ENCODE assay signal across 8 cellular contexts in genomic region chr11:118928108-118928869, GRCh38. TPM values are rescaled to one million over a fixed set of nuclear protein-coding genes. Genes with fewer than 3 reads are reported as not detected.
DNase-seq lines count a peak whose midpoint lies in the region; ATAC-seq and TF ChIP-seq lines count a peak whose summit lies in the region.

No MANE protein-coding gene starts in this region.

- H3K36me3 ChIP-seq in kidney epithelial cell (ENCODE audit: control insufficient read depth, insufficient read depth, low read length), result no peaks in the 10 kb centered on the region

- peak overlapping the region; percentile 76 for H3K4me3 ChIP-seq in AG09309 (ENCODE audit: control insufficient read depth, low read depth, low read length)
- H3K4me3 ChIP-seq in kidney epithelial cell (ENCODE audit: low read depth, low read length), result peak overlapping the region; percentile 65

- peak; percentile 38 for ATAC-seq in GM19043 (IDR thresholded peaks at IDR 0.05; ENCODE audit: low read depth, unreplicated experiment)
- peak; percentile 44 for ATAC-seq in HG03432 (IDR thresholded peaks at IDR 0.05; ENCODE audit: unreplicated experiment)

- no peaks in the 10 kb centered on the region for H3K27me3 ChIP-seq in kidney epithelial cell (ENCODE audit: control insufficient read depth, insufficient read depth, low read length)

- TF ChIP-seq CTCF in AG09309 (IDR thresholded peaks at IDR 0.05; ENCODE audit: control insufficient read depth, insufficient read depth, low read depth, low read length, missing control alignments) (peak; percentile 93), kidney epithelial cell (IDR thresholded peaks at IDR 0.05; ENCODE audit: insufficient read depth, low read length, poor library complexity, severe bottlenecking) (peak; percentile 95)

- DNase-seq in AG09309 (ENCODE audit: low read depth) (peak; percentile 84), NCI-H460 (ENCODE audit: extremely low read depth, low read depth) (peak; percentile 88), cerebellar nuclear complex (lab: John Stamatoyannopoulos, UW) (peak; percentile 57 to 85), kidney epithelial cell (ENCODE audit: low read depth) (peak; percentile 80)
- peak; percentile 93 for DNase-seq in activated CD4-positive, CD25-positive, alpha-beta regulatory T cell treated with anti-CD3 and anti-CD28 coated beads, Interleukin-2, amount 50 U/mL, for 72 hours
- DNase-seq in stimulated activated CD4-positive, alpha-beta T cell treated with anti-CD3 and anti-CD28 coated beads, Interleukin-1b, Interleukin-23, amount 100 ng/mL, for 1 hour (ENCODE audit: low read depth in 2 of 2), result peak; percentile 87 to 94

RNA-seq across cellular contexts. Expression of gene BCL9L, which starts 2.6 kb away (rescaled TPM):
- total RNA-seq in NCI-H460 (2014; rRNA removed; shearing (Covaris generic)), result 12.1 and 16.4 TPM in 2 replicates
- 10.2 and 14.0 TPM in 2 replicates for polyA plus RNA-seq in NCI-H460 (2014; cell fraction: nucleus; rRNA removed)
- 48.3 and 51.9 TPM in 2 replicates for total RNA-seq in kidney epithelial cell

RNA-seq across cellular contexts. Expression of gene UPK2, which starts 27.8 kb away (rescaled TPM):
- total RNA-seq in NCI-H460 (2014; rRNA removed; shearing (Covaris generic)), result not detected in 2 replicates
- not detected in 2 replicates for polyA plus RNA-seq in NCI-H460 (2014; cell fraction: nucleus; rRNA removed)
- total RNA-seq in kidney epithelial cell, result 0.25 TPM in 1 of 2 replicates, not detected in the other

RNA-seq across cellular contexts. Expression of gene FOXR1, which starts 43.3 kb away (rescaled TPM):
- total RNA-seq in NCI-H460 (2014; rRNA removed; shearing (Covaris generic)), result not detected in 2 replicates
- polyA plus RNA-seq in NCI-H460 (2014; cell fraction: nucleus; rRNA removed), result not detected in 2 replicates
- total RNA-seq in kidney epithelial cell, result not detected in 2 replicates

RNA-seq across cellular contexts. Expression of gene CXCR5, which starts 44.6 kb away (rescaled TPM):
- 0.02 TPM in 1 of 2 replicates, not detected in the other for total RNA-seq in NCI-H460 (2014; rRNA removed; shearing (Covaris generic))
- polyA plus RNA-seq in NCI-H460 (2014; cell fraction: nucleus; rRNA removed), result not detected in 2 replicates
- under 0.01 and 0.14 TPM in 2 replicates for total RNA-seq in kidney epithelial cell

Comparison
In these comparisons a context has a peak if more than half of its experiments do, and no peak if none do; other contexts are left out.
1. Peak in every context shown above with its lines: DNase-seq, ATAC-seq and H3K4me3 ChIP-seq.